Comparison of ENCODE assay signal across 1 cellular context in the genomic region with DNA sequence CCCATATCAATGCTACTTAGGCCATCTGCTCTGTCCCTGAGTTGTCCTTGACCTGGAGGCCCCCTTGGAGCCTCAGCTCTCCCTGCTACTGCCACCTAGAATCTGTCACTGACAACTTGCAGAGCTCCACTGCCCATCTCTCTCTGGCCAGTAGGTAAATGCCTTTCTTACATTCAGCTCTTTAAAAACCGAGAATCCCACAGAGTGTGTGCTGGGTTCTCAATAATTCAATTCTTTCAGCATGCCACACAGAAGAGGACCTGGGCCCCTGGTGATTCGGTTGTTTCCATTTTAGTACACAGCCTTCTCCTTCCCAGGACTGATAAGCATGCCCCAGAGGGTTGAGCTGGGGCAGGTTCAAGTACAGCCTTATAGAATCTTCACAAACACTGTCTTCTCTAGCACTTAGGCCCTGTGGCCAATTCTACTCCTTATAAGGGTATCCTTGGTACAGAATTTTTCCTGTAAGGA.
TF ChIP-seq lines count a peak whose summit lies in the region.

No MANE protein-coding gene starts in this region.

TF ChIP-seq in SK-N-SH treated with all-trans-retinoic acid at 6 μM for 48 hours, 23 proteins besides CTCF, POLR2A, EP300 and RAD21 (continued from another document):
- TF ChIP-seq ESRRG (CRISPR knock-in tag; IDR thresholded peaks at IDR 0.05) (no peak), ISL1 (CRISPR knock-in tag; IDR thresholded peaks at IDR 0.05) (no peak), GLIS3 (CRISPR knock-in tag; IDR thresholded peaks at IDR 0.05) (no peak), CSDC2 (CRISPR knock-in tag; IDR thresholded peaks at IDR 0.05) (no peak), ZFP30 (CRISPR knock-in tag; IDR thresholded peaks at IDR 0.05) (no peak), ZFP3 (CRISPR knock-in tag; IDR thresholded peaks at IDR 0.05) (no peak), BACH2 (CRISPR knock-in tag; IDR thresholded peaks at IDR 0.05; ENCODE audit: borderline replicate concordance) (no peak), PPARA (CRISPR knock-in tag; IDR thresholded peaks at IDR 0.05; ENCODE audit: borderline replicate concordance) (no peak)
- TF ChIP-seq, protein P1, sequence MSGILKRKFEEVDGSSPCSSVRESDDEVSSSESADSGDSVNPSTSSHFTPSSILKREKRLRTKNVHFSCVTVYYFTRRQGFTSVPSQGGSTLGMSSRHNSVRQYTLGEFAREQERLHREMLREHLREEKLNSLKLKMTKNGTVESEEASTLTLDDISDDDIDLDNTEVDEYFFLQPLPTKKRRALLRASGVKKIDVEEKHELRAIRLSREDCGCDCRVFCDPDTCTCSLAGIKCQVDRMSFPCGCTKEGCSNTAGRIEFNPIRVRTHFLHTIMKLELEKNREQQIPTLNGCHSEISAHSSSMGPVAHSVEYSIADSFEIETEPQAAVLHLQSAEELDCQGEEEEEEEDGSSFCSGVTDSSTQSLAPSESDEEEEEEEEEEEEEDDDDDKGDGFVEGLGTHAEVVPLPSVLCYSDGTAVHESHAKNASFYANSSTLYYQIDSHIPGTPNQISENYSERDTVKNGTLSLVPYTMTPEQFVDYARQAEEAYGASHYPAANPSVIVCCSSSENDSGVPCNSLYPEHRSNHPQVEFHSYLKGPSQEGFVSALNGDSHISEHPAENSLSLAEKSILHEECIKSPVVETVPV (CRISPR knock-in tag; IDR thresholded peaks at IDR 0.05): no peak
- TF ChIP-seq, protein P2, sequence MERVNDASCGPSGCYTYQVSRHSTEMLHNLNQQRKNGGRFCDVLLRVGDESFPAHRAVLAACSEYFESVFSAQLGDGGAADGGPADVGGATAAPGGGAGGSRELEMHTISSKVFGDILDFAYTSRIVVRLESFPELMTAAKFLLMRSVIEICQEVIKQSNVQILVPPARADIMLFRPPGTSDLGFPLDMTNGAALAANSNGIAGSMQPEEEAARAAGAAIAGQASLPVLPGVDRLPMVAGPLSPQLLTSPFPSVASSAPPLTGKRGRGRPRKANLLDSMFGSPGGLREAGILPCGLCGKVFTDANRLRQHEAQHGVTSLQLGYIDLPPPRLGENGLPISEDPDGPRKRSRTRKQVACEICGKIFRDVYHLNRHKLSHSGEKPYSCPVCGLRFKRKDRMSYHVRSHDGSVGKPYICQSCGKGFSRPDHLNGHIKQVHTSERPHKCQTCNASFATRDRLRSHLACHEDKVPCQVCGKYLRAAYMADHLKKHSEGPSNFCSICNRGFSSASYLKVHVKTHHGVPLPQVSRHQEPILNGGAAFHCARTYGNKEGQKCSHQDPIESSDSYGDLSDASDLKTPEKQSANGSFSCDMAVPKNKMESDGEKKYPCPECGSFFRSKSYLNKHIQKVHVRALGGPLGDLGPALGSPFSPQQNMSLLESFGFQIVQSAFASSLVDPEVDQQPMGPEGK (CRISPR knock-in tag; IDR thresholded peaks at IDR 0.05; ENCODE audit: borderline replicate concordance): no peak
